1 cellular context compared by ENCODE assay signal in the genomic region with DNA sequence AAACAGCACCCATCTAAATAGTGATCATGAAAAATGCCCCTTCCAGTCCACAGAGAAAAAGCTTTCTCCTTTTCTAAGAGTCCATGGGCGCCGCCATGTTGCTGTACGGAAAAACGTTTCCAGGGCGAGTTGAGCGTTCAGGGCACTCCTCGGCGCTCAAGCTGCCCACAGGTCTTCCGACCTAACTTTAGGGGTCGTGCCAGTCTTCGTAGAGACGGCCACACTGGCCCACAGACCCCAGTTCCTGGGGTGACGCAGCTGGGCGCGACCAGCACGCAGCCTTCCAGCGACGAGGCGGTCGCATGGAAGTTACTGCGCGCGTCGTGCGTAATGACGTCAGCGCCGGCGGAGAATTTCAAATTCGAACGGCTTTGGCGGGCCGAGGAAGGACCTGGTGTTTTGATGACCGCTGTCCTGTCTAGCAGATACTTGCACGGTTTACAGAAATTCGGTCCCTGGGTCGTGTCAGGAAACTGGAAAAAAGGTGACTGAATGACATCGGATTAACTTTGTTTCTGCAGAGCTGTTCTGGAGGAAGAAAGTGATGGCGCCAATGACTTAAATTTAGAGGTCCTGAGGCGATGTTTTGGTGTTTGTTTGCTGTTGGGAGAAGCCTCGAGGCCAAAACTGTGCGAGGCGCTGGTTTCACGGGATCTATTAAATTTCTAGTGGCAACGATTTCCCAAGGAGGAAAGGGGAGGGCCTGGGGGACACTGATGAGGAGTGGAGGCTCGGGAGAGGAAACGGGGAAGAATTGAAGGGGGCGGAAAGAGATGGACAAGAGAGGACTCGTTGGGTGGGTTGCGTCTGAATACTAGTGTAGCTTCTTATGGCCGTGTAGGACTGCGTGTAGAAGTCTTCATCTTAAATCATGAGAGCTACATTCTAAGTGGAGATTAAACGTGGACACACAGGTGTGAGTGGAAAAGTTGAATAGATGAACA.
A peak's percentile ranks its signal among the peaks of the same experiment; 100 is the strongest.
TF ChIP-seq lines count a peak whose summit lies in the region.

A gene with protein sequence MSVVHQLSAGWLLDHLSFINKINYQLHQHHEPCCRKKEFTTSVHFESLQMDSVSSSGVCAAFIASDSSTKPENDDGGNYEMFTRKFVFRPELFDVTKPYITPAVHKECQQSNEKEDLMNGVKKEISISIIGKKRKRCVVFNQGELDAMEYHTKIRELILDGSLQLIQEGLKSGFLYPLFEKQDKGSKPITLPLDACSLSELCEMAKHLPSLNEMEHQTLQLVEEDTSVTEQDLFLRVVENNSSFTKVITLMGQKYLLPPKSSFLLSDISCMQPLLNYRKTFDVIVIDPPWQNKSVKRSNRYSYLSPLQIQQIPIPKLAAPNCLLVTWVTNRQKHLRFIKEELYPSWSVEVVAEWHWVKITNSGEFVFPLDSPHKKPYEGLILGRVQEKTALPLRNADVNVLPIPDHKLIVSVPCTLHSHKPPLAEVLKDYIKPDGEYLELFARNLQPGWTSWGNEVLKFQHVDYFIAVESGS (minus strand): TSS at position 306 of the 944 bp plus-strand sequence. CDS start 4,289 bp downstream, outside the sequence.
A gene (plus strand): TSS at position 358 of the 944 bp plus-strand sequence. CDS start 1,429 bp downstream, outside the sequence.

TF ChIP-seq in HepG2, 621 proteins besides CTCF, POLR2A, EP300 and RAD21 (continued from another document and continues in another):
- TF ChIP-seq, protein P1, sequence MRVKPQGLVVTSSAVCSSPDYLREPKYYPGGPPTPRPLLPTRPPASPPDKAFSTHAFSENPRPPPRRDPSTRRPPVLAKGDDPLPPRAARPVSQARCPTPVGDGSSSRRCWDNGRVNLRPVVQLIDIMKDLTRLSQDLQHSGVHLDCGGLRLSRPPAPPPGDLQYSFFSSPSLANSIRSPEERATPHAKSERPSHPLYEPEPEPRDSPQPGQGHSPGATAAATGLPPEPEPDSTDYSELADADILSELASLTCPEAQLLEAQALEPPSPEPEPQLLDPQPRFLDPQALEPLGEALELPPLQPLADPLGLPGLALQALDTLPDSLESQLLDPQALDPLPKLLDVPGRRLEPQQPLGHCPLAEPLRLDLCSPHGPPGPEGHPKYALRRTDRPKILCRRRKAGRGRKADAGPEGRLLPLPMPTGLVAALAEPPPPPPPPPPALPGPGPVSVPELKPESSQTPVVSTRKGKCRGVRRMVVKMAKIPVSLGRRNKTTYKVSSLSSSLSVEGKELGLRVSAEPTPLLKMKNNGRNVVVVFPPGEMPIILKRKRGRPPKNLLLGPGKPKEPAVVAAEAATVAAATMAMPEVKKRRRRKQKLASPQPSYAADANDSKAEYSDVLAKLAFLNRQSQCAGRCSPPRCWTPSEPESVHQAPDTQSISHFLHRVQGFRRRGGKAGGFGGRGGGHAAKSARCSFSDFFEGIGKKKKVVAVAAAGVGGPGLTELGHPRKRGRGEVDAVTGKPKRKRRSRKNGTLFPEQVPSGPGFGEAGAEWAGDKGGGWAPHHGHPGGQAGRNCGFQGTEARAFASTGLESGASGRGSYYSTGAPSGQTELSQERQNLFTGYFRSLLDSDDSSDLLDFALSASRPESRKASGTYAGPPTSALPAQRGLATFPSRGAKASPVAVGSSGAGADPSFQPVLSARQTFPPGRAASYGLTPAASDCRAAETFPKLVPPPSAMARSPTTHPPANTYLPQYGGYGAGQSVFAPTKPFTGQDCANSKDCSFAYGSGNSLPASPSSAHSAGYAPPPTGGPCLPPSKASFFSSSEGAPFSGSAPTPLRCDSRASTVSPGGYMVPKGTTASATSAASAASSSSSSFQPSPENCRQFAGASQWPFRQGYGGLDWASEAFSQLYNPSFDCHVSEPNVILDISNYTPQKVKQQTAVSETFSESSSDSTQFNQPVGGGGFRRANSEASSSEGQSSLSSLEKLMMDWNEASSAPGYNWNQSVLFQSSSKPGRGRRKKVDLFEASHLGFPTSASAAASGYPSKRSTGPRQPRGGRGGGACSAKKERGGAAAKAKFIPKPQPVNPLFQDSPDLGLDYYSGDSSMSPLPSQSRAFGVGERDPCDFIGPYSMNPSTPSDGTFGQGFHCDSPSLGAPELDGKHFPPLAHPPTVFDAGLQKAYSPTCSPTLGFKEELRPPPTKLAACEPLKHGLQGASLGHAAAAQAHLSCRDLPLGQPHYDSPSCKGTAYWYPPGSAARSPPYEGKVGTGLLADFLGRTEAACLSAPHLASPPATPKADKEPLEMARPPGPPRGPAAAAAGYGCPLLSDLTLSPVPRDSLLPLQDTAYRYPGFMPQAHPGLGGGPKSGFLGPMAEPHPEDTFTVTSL (CRISPR knock-in tag; IDR thresholded peaks at IDR 0.05; ENCODE audit: borderline replicate concordance) = 0 out of 2 replicates have a peak, but pooled peaks have one; percentile 47
- TF ChIP-seq ZSCAN12 (CRISPR knock-in tag; IDR thresholded peaks at IDR 0.05) (no peak; the same call in 1 of the 2 replicates), ZNF703 (CRISPR knock-in tag; IDR thresholded peaks at IDR 0.05; ENCODE audit: borderline replicate concordance) (peak; percentile 73; the same call in 1 of the 2 replicates), NFYB (CRISPR knock-in tag; IDR thresholded peaks at IDR 0.05) (peak; percentile 68), RFX5 (IDR thresholded peaks at IDR 0.05; ENCODE audit: low read depth, low read length) (peak; percentile 45; the same call in 1 of the 2 replicates), ZNF430 (CRISPR knock-in tag; IDR thresholded peaks at IDR 0.05) (peak; percentile 65; the same call in 1 of the 2 replicates), CREB1 (IDR thresholded peaks at IDR 0.05) (peak; percentile 99), CREB1 (CRISPR knock-in tag; IDR thresholded peaks at IDR 0.05) (peak; percentile 100), ZNF124 (CRISPR knock-in tag; IDR thresholded peaks at IDR 0.05) (peak; percentile 53; the same call in 1 of the 2 replicates), ZNF644 (CRISPR knock-in tag; IDR thresholded peaks at IDR 0.05; ENCODE audit: low read depth) (0 out of 2 replicates have a peak, but pooled peaks have one; percentile 15), ZFP82 (CRISPR knock-in tag; IDR thresholded peaks at IDR 0.05; ENCODE audit: borderline replicate concordance) (0 out of 2 replicates have a peak, but pooled peaks have one; percentile 74), TOE1 (CRISPR knock-in tag; IDR thresholded peaks at IDR 0.05) (no peak), ZNF879 (CRISPR knock-in tag; IDR thresholded peaks at IDR 0.05) (no peak), MIXL1 (CRISPR knock-in tag; IDR thresholded peaks at IDR 0.05) (no peak), ZSCAN9 (CRISPR knock-in tag; IDR thresholded peaks at IDR 0.05; ENCODE audit: borderline replicate concordance) (no peak), ZMYM4 (CRISPR knock-in tag; IDR thresholded peaks at IDR 0.05) (peak; percentile 97), TCF7L2 (IDR thresholded peaks at IDR 0.05; ENCODE audit: low read depth, low read length) (no peak), ZFP36L2 (CRISPR knock-in tag; IDR thresholded peaks at IDR 0.05) (no peak), ZNF20 (CRISPR knock-in tag; IDR thresholded peaks at IDR 0.05) (no peak), ZNF10 (CRISPR knock-in tag; IDR thresholded peaks at IDR 0.05; ENCODE audit: borderline replicate concordance, low read depth) (no peak), HDAC1 (CRISPR knock-in tag; IDR thresholded peaks at IDR 0.05) (peak; percentile 97)
- TF ChIP-seq, protein P2, sequence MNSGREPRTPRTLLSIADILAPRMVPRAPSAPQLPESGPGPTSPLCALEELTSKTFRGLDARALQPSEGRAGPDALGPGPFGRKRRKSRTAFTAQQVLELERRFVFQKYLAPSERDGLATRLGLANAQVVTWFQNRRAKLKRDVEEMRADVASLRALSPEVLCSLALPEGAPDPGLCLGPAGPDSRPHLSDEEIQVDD (CRISPR knock-in tag; IDR thresholded peaks at IDR 0.05; ENCODE audit: borderline replicate concordance) = no peak
- TF ChIP-seq, protein P3, sequence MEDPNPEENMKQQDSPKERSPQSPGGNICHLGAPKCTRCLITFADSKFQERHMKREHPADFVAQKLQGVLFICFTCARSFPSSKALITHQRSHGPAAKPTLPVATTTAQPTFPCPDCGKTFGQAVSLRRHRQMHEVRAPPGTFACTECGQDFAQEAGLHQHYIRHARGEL (CRISPR knock-in tag; IDR thresholded peaks at IDR 0.05) = 0 out of 2 replicates have a peak, but pooled peaks have one; percentile 22
- TF ChIP-seq, protein P4, sequence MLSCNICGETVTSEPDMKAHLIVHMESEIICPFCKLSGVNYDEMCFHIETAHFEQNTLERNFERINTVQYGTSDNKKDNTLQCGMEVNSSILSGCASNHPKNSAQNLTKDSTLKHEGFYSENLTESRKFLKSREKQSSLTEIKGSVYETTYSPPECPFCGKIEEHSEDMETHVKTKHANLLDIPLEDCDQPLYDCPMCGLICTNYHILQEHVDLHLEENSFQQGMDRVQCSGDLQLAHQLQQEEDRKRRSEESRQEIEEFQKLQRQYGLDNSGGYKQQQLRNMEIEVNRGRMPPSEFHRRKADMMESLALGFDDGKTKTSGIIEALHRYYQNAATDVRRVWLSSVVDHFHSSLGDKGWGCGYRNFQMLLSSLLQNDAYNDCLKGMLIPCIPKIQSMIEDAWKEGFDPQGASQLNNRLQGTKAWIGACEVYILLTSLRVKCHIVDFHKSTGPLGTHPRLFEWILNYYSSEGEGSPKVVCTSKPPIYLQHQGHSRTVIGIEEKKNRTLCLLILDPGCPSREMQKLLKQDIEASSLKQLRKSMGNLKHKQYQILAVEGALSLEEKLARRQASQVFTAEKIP (CRISPR knock-in tag; IDR thresholded peaks at IDR 0.05; ENCODE audit: borderline replicate concordance) = no peak
- TF ChIP-seq, protein P5, sequence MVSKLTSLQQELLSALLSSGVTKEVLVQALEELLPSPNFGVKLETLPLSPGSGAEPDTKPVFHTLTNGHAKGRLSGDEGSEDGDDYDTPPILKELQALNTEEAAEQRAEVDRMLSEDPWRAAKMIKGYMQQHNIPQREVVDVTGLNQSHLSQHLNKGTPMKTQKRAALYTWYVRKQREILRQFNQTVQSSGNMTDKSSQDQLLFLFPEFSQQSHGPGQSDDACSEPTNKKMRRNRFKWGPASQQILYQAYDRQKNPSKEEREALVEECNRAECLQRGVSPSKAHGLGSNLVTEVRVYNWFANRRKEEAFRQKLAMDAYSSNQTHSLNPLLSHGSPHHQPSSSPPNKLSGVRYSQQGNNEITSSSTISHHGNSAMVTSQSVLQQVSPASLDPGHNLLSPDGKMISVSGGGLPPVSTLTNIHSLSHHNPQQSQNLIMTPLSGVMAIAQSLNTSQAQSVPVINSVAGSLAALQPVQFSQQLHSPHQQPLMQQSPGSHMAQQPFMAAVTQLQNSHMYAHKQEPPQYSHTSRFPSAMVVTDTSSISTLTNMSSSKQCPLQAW (CRISPR knock-in tag; IDR thresholded peaks at IDR 0.05) = no peak
- TF ChIP-seq, protein P6, sequence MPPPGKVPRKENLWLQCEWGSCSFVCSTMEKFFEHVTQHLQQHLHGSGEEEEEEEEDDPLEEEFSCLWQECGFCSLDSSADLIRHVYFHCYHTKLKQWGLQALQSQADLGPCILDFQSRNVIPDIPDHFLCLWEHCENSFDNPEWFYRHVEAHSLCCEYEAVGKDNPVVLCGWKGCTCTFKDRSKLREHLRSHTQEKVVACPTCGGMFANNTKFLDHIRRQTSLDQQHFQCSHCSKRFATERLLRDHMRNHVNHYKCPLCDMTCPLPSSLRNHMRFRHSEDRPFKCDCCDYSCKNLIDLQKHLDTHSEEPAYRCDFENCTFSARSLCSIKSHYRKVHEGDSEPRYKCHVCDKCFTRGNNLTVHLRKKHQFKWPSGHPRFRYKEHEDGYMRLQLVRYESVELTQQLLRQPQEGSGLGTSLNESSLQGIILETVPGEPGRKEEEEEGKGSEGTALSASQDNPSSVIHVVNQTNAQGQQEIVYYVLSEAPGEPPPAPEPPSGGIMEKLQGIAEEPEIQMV (CRISPR knock-in tag; IDR thresholded peaks at IDR 0.05; ENCODE audit: low read depth) = no peak
- TF ChIP-seq, protein P7, sequence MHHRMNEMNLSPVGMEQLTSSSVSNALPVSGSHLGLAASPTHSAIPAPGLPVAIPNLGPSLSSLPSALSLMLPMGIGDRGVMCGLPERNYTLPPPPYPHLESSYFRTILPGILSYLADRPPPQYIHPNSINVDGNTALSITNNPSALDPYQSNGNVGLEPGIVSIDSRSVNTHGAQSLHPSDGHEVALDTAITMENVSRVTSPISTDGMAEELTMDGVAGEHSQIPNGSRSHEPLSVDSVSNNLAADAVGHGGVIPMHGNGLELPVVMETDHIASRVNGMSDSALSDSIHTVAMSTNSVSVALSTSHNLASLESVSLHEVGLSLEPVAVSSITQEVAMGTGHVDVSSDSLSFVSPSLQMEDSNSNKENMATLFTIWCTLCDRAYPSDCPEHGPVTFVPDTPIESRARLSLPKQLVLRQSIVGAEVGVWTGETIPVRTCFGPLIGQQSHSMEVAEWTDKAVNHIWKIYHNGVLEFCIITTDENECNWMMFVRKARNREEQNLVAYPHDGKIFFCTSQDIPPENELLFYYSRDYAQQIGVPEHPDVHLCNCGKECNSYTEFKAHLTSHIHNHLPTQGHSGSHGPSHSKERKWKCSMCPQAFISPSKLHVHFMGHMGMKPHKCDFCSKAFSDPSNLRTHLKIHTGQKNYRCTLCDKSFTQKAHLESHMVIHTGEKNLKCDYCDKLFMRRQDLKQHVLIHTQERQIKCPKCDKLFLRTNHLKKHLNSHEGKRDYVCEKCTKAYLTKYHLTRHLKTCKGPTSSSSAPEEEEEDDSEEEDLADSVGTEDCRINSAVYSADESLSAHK (CRISPR knock-in tag; IDR thresholded peaks at IDR 0.05; ENCODE audit: borderline replicate concordance) = no peak
- TF ChIP-seq, protein P8, sequence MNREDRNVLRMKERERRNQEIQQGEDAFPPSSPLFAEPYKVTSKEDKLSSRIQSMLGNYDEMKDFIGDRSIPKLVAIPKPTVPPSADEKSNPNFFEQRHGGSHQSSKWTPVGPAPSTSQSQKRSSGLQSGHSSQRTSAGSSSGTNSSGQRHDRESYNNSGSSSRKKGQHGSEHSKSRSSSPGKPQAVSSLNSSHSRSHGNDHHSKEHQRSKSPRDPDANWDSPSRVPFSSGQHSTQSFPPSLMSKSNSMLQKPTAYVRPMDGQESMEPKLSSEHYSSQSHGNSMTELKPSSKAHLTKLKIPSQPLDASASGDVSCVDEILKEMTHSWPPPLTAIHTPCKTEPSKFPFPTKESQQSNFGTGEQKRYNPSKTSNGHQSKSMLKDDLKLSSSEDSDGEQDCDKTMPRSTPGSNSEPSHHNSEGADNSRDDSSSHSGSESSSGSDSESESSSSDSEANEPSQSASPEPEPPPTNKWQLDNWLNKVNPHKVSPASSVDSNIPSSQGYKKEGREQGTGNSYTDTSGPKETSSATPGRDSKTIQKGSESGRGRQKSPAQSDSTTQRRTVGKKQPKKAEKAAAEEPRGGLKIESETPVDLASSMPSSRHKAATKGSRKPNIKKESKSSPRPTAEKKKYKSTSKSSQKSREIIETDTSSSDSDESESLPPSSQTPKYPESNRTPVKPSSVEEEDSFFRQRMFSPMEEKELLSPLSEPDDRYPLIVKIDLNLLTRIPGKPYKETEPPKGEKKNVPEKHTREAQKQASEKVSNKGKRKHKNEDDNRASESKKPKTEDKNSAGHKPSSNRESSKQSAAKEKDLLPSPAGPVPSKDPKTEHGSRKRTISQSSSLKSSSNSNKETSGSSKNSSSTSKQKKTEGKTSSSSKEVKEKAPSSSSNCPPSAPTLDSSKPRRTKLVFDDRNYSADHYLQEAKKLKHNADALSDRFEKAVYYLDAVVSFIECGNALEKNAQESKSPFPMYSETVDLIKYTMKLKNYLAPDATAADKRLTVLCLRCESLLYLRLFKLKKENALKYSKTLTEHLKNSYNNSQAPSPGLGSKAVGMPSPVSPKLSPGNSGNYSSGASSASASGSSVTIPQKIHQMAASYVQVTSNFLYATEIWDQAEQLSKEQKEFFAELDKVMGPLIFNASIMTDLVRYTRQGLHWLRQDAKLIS (CRISPR knock-in tag; IDR thresholded peaks at IDR 0.05) = no peak
- TF ChIP-seq, protein P9, sequence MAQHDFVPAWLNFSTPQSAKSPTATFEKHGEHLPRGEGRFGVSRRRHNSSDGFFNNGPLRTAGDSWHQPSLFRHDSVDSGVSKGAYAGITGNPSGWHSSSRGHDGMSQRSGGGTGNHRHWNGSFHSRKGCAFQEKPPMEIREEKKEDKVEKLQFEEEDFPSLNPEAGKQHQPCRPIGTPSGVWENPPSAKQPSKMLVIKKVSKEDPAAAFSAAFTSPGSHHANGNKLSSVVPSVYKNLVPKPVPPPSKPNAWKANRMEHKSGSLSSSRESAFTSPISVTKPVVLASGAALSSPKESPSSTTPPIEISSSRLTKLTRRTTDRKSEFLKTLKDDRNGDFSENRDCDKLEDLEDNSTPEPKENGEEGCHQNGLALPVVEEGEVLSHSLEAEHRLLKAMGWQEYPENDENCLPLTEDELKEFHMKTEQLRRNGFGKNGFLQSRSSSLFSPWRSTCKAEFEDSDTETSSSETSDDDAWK (CRISPR knock-in tag; IDR thresholded peaks at IDR 0.05) = no peak
